Comparison of ENCODE assay signal across 16 cellular contexts in genomic region chr16:50428116-50428515, GRCh38.
"Had no signal": no experiment of that assay in that cellular context is flagged by ENCODE, and none has a peak within 500 bp of the region (broad histone marks: within the 10 kb centered on the region; RNA-seq: fewer than 3 reads in every experiment).

No MANE protein-coding gene starts in this region.

- H3K27ac ChIP-seq: coronary artery, esophagus squamous epithelium, hepatocyte, lower lobe of right lung, tibial artery had no signal

- DNase-seq: activated CD4-positive, alpha-beta T cell treated with anti-CD3 and anti-CD28 coated beads, Interleukin-2, amount 10 ng/mL, durations not matched to agents 24 days and 14 days; activated CD8-positive, alpha-beta T cell treated with anti-CD3 and anti-CD28 coated beads for 36 hours; activated naive CD4-positive, alpha-beta T cell; activated naive CD8-positive, alpha-beta T cell treated with anti-CD3 and anti-CD28 coated beads, Interleukin-2, amount 10 ng/mL, durations not matched to agents 7 days and 5 days; activated T-cell treated with anti-CD3 and anti-CD28 coated beads, Interleukin-2, amount 50 U/mL, for 1 hour; esophagus squamous epithelium; lower lobe of right lung; occipital lobe; stimulated activated CD4-positive, alpha-beta T cell treated with anti-CD3 and anti-CD28 coated beads, Interleukin-2, amount 100 ng/mL, for 24 hours; stimulated activated naive CD4-positive, alpha-beta T cell treated with Interleukin-2 at 50 U/mL for 16 hours; substantia nigra; tibial artery had no signal

- FAIRE-seq: islet of Langerhans, urothelium cell line had no signal
